21 cellular contexts compared by ENCODE assay signal in the genomic region with DNA sequence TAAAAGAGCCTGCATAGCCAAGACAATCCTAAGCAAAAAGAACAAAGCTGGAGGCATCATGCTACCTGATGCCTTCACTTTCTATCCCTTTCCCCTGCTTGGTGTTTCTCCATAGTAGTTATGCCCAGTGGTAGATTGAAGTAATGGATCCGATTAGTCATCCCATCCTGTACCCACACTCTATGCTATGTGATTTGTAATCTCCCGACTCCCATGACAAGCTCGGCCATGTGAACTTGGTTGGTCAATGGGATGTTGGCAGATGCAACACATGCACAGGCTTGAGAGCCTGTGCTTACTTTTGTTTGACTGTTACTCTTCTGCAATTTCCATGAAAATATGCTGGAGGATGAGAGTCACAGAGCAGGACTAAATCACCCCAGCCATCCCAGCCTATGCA.
DNase-seq lines count a peak whose midpoint lies in the region; ATAC-seq, FAIRE-seq and TF ChIP-seq lines count a peak whose summit lies in the region.
"Had no signal": no experiment of that assay in that cellular context is flagged by ENCODE, and none has a peak within 500 bp of the region (broad histone marks: within the 10 kb centered on the region; RNA-seq: fewer than 3 reads in every experiment).

No MANE protein-coding gene starts in this region.

- H3K36me3 ChIP-seq in bronchial epithelial cell (ENCODE audit: control insufficient read depth, insufficient read depth, low read length), result no peaks in the 10 kb centered on the region
- H3K36me3 ChIP-seq: BLaER1 treated with 17β-estradiol and CSF1 and Interleukin-3, amounts not matched to agents 10 nM and 100 nM had no signal

- no peak overlapping the region for H3K4me3 ChIP-seq in bronchial epithelial cell (ENCODE audit: low read depth, low read length)
- H3K4me3 ChIP-seq: BLaER1 treated with 17β-estradiol and CSF1 and Interleukin-3, amounts not matched to agents 10 nM and 100 nM; GM12878 had no signal

- H3K4me3 Mint-ChIP-seq in stimulated activated memory B cell treated with anti-CD40 and anti-IgM and Interleukin-4, amounts not matched to agents 10 μg/mL and 1 μg/mL and 100 μg/mL, for 72 hours, result no peak overlapping the region
- H3K4me3 Mint-ChIP-seq: B cell; CD4-positive, CD25-positive, alpha-beta regulatory T cell; CD8-positive, alpha-beta memory T cell; H9; IgD-negative memory B cell had no signal

- FAIRE-seq in bronchial epithelial cell (lab: Jason Lieb, UNC), result peak; percentile 47
- FAIRE-seq: GM12878, GM19239, H1, HTR-8/SVneo had no signal

- TF ChIP-seq CTCF in RWPE1 (conservative IDR thresholded peaks at IDR 0.05; ENCODE audit: low read depth) (no peak), bronchial epithelial cell (IDR thresholded peaks at IDR 0.05; ENCODE audit: insufficient read depth, low read length, severe bottlenecking) (no peak)

- H3K9me3 Mint-ChIP-seq in stimulated activated memory B cell treated with anti-CD40 and anti-IgM and Interleukin-4, amounts not matched to agents 10 μg/mL and 1 μg/mL and 100 μg/mL, for 72 hours, result peaks cover 4% of the 10 kb centered on the region
- H3K9me3 Mint-ChIP-seq: H9 had no signal

- H3K27ac Mint-ChIP-seq in stimulated activated memory B cell treated with anti-CD40 and anti-IgM and Interleukin-4, amounts not matched to agents 10 μg/mL and 1 μg/mL and 100 μg/mL, for 72 hours, result no peak overlapping the region
- H3K27ac Mint-ChIP-seq: B cell; CD4-positive, CD25-positive, alpha-beta regulatory T cell; CD8-positive, alpha-beta memory T cell; H9; IgD-negative memory B cell had no signal

- H3K36me3 Mint-ChIP-seq in stimulated activated memory B cell treated with anti-CD40 and anti-IgM and Interleukin-4, amounts not matched to agents 10 μg/mL and 1 μg/mL and 100 μg/mL, for 72 hours, result no peaks in the 10 kb centered on the region
- H3K36me3 Mint-ChIP-seq: CD4-positive, CD25-positive, alpha-beta regulatory T cell; IgD-negative memory B cell had no signal

- DNase-seq in HT1080 (ENCODE audit: low read depth), result peak; percentile 53
- DNase-seq in RWPE1 (ENCODE audit: low spot score), result peak; percentile 8
- DNase-seq in bronchial epithelial cell (ENCODE audit: low read depth), result peak; percentile 97
- DNase-seq in CD1c-positive myeloid dendritic cell (ENCODE audit: extremely low spot score), result no peak
- no peak for DNase-seq in HuH-7.5 (ENCODE audit: low spot score)
- DNase-seq: CD4-positive, CD25-positive, alpha-beta regulatory T cell; CD8-positive, alpha-beta memory T cell; COR-L47; DMS 273 treated with DMSO at 0.1 percent for 48 hours; DMS53; DND-41; EL; H9 had no signal

- H3K27ac ChIP-seq in RWPE1, result no peak overlapping the region
- H3K27ac ChIP-seq: BLaER1 treated with 17β-estradiol and CSF1 and Interleukin-3, amounts not matched to agents 10 nM and 100 nM had no signal

- no peak for ATAC-seq in stimulated activated memory B cell treated with anti-CD40 and anti-IgM and Interleukin-4, amounts not matched to agents 10 μg/mL and 1 μg/mL and 100 μg/mL, for 72 hours
- ATAC-seq: GM12878 had no signal

- no peaks in the 10 kb centered on the region for H3K4me1 Mint-ChIP-seq in stimulated activated memory B cell treated with anti-CD40 and anti-IgM and Interleukin-4, amounts not matched to agents 10 μg/mL and 1 μg/mL and 100 μg/mL, for 72 hours
- H3K4me1 Mint-ChIP-seq: B cell; CD4-positive, CD25-positive, alpha-beta regulatory T cell; CD8-positive, alpha-beta memory T cell; H9; IgD-negative memory B cell had no signal

- no peaks in the 10 kb centered on the region for H3K27me3 Mint-ChIP-seq in stimulated activated memory B cell treated with anti-CD40 and anti-IgM and Interleukin-4, amounts not matched to agents 10 μg/mL and 1 μg/mL and 100 μg/mL, for 72 hours
- H3K27me3 Mint-ChIP-seq: B cell; CD4-positive, CD25-positive, alpha-beta regulatory T cell; CD8-positive, alpha-beta memory T cell; IgD-negative memory B cell had no signal

- no peaks in the 10 kb centered on the region for H3K27me3 ChIP-seq in bronchial epithelial cell (ENCODE audit: control insufficient read depth, insufficient read depth, low read length)
- H3K27me3 ChIP-seq: BLaER1 treated with 17β-estradiol and CSF1 and Interleukin-3, amounts not matched to agents 10 nM and 100 nM had no signal

- POLR2A ChIA-PET in RWPE1 (lab: Yijun Ruan, JAX; ENCODE audit: low non-redundant PET), result no interaction called here

- CTCF ChIA-PET in RWPE1 (lab: Yijun Ruan, JAX), result no interaction called here

Comparison
In these comparisons a context has a peak if more than half of its experiments do, and no peak if none do; other contexts are left out.
1. DNase-seq: peak in HT1080 (single experiment), RWPE1 (single experiment) and bronchial epithelial cell (single experiment); none in CD1c-positive myeloid dendritic cell (single experiment) and HuH-7.5 (single experiment).